8 cellular contexts compared by ENCODE assay signal in the genomic region with DNA sequence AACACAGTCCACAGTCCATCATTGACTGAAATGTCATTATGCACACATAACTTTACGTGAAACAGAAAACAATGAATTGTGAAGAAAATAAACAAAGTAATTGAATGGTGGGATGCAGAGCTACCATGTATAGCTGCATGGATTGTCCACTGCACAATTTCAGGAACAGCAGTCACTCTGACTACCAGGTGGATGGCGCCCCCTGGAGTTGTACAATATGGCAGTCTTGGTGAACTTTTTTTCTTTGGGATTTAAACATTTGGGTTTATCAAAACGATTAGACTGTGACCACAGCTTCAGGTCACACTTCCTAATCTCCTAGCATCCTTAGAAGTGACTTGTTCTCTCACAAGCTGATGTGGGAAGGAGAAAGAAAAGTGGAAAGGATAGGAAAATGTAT. TPM values are rescaled to one million over a fixed set of nuclear protein-coding genes. Genes with fewer than 3 reads are reported as not detected.
DNase-seq lines count a peak whose midpoint lies in the region; ATAC-seq and TF ChIP-seq lines count a peak whose summit lies in the region.

No MANE protein-coding gene starts in this region.

- no peak overlapping the region for H3K27ac Mint-ChIP-seq in activated CD8-positive, alpha-beta T cell treated with anti-CD3 and anti-CD28 coated beads, Interleukin-2, amount 10 ng/mL, durations not matched to agents 7 days and 5 days

- no peaks in the 10 kb centered on the region for H3K4me1 Mint-ChIP-seq in activated CD8-positive, alpha-beta T cell treated with anti-CD3 and anti-CD28 coated beads, Interleukin-2, amount 10 ng/mL, durations not matched to agents 7 days and 5 days (ENCODE audit: low read depth)

- no peak overlapping the region for H3K27ac ChIP-seq in HL-60 (replicated peaks)

- ATAC-seq in activated CD8-positive, alpha-beta T cell treated with anti-CD3 and anti-CD28 coated beads, Interleukin-2, amount 10 ng/mL, durations not matched to agents 7 days and 5 days: no peak
- ATAC-seq in left ventricle myocardium superior (no peak), GM21423 (IDR thresholded peaks at IDR 0.05; ENCODE audit: unreplicated experiment) (no peak), HG02623 (IDR thresholded peaks at IDR 0.05; ENCODE audit: unreplicated experiment) (no peak)

- POLR2A ChIA-PET in activated CD8-positive, alpha-beta T cell treated with anti-CD3 and anti-CD28 coated beads, Interleukin-2, amount 10 ng/mL, durations not matched to agents 7 days and 5 days (lab: Charles Lee): no interaction called here

- H3K27me3 ChIP-seq in HL-60 (ENCODE audit: insufficient read depth, poor library complexity, severe bottlenecking): no peaks in the 10 kb centered on the region

- CTCF ChIA-PET in activated CD8-positive, alpha-beta T cell treated with anti-CD3 and anti-CD28 coated beads, Interleukin-2, amount 10 ng/mL, durations not matched to agents 7 days and 5 days (lab: Charles Lee): interaction anchor here (0.6 to 3.9 kb wide), 16 partner anchors 9 to 659 kb away, joined by 3 to 23 read pairs (median 4); a partner anchor contains a TSS

- TF ChIP-seq CTCF in HL-60 (IDR thresholded peaks at IDR 0.05; ENCODE audit: insufficient read depth, low read length): peak; percentile 5

- H3K27me3 Mint-ChIP-seq in activated CD8-positive, alpha-beta T cell treated with anti-CD3 and anti-CD28 coated beads, Interleukin-2, amount 10 ng/mL, durations not matched to agents 7 days and 5 days (ENCODE audit: low read depth): no peaks in the 10 kb centered on the region

- H3K9me3 Mint-ChIP-seq in activated CD8-positive, alpha-beta T cell treated with anti-CD3 and anti-CD28 coated beads, Interleukin-2, amount 10 ng/mL, durations not matched to agents 7 days and 5 days (ENCODE audit: insufficient read depth): no peaks in the 10 kb centered on the region

- no peak overlapping the region for H3K4me3 Mint-ChIP-seq in activated CD8-positive, alpha-beta T cell treated with anti-CD3 and anti-CD28 coated beads, Interleukin-2, amount 10 ng/mL, durations not matched to agents 7 days and 5 days

- H3K4me3 ChIP-seq in HL-60 (replicated peaks; ENCODE audit: insufficient read depth, low read length): no peak overlapping the region

- no peaks in the 10 kb centered on the region for H3K36me3 Mint-ChIP-seq in activated CD8-positive, alpha-beta T cell treated with anti-CD3 and anti-CD28 coated beads, Interleukin-2, amount 10 ng/mL, durations not matched to agents 7 days and 5 days (ENCODE audit: low read depth)

- peak; percentile 21 for DNase-seq in COLO668 (lab: John Stamatoyannopoulos, UW; ENCODE audit: unreplicated experiment)
- DNase-seq in HL-60 (ENCODE audit: low read depth in 1 of 2, low spot score in 1 of 2): peak; percentile 20 to 51
- DNase-seq in activated CD8-positive, alpha-beta T cell treated with anti-CD3 and anti-CD28 coated beads, Interleukin-2, amount 10 ng/mL, durations not matched to agents 7 days and 5 days: peak; percentile 54
- peak; percentile 53 for DNase-seq in left ventricle myocardium superior
- peak; percentile 34 for DNase-seq in stimulated activated CD4-positive, alpha-beta T cell treated with anti-CD3 and anti-CD28 coated beads, Interleukin-4, amount 100 ng/mL, for 24 hours
- DNase-seq in NCI-H2171 treated with DMSO at 0.1 percent for 48 hours (lab: John Stamatoyannopoulos, UW): no peak

- intact Hi-C loops in left ventricle myocardium superior (cut with micrococcal nuclease): loop anchor here (10.0 kb wide), 1 partner anchor 375 kb away; no protein-coding TSS in a partner anchor

RNA-seq across cellular contexts. Expression of a gene that starts 48.9 kb away (rescaled TPM):
- 10 to 100 TPM; 63.4 to 70.7 TPM for total RNA-seq in activated CD8-positive, alpha-beta T cell treated with anti-CD3 and anti-CD28 coated beads, Interleukin-2, amount 10 ng/mL, durations not matched to agents 7 days and 5 days
- 48.4 TPM for total RNA-seq in left ventricle myocardium superior
